18 cellular contexts compared by ENCODE assay signal in genomic region chr1:59041878-59042277, GRCh38.
DNase-seq lines count a peak whose midpoint lies in the region; ATAC-seq and TF ChIP-seq lines count a peak whose summit lies in the region.
"Had no signal": no experiment of that assay in that cellular context is flagged by ENCODE, and none has a peak within 500 bp of the region (broad histone marks: within the 10 kb centered on the region; RNA-seq: fewer than 3 reads in every experiment).

No MANE protein-coding gene starts in this region.

- H3K27ac ChIP-seq in AG04450 (ENCODE audit: low read depth, low read length) = no peak overlapping the region

- CTCF ChIA-PET in AG04450 (lab: Charles Lee) = no interaction called here

- ATAC-seq in naive thymus-derived CD8-positive, alpha-beta T cell = no peak
- ATAC-seq: activated T-helper 17 cell treated with anti-CD3 and anti-CD28 coated beads, Interleukin-2, amount 50 U/mL, for 72 hours had no signal

- H3K4me3 ChIP-seq in AG04450 (ENCODE audit: low read depth, low read length) (no peak overlapping the region), cardiac fibroblast (replicated peaks in 1 of 2; ENCODE audit: low read depth in 2 of 2, low read length in 2 of 2) (no peak overlapping the region)

- no peak overlapping the region for H3K4me3 Mint-ChIP-seq in mesothelial cell of epicardium
- no peak overlapping the region for H3K4me3 Mint-ChIP-seq in naive thymus-derived CD8-positive, alpha-beta T cell
- H3K4me3 Mint-ChIP-seq: activated T-helper 17 cell treated with anti-CD3 and anti-CD28 coated beads, Interleukin-2, amount 50 U/mL, for 72 hours; B cell had no signal

- H3K4me1 Mint-ChIP-seq in mesothelial cell of epicardium = peaks cover 45% of the 10 kb centered on the region
- peaks cover 22 to 42% (median 37%) of the 10 kb centered on the region in 4 donors for H3K4me1 Mint-ChIP-seq in naive thymus-derived CD8-positive, alpha-beta T cell

- no peaks in the 10 kb centered on the region for H3K36me3 Mint-ChIP-seq in mesothelial cell of epicardium
- H3K36me3 Mint-ChIP-seq in naive thymus-derived CD8-positive, alpha-beta T cell = no peaks in the 10 kb centered on the region

- TF ChIP-seq CTCF in AG04450 (IDR thresholded peaks at IDR 0.05; ENCODE audit: low read depth, low read length) (peak; percentile 26; the same call in 1 of the 2 replicates), cardiac fibroblast (IDR thresholded peaks at IDR 0.05; ENCODE audit: low read depth, low read length) (no peak), mesothelial cell of epicardium (IDR thresholded peaks at IDR 0.05; ENCODE audit: unreplicated experiment) (no peak)

- H3K27ac Mint-ChIP-seq in mesothelial cell of epicardium = peak overlapping the region; percentile 95
- peak overlapping the region in 2 of 10 donors; percentile 8 to 23 for H3K27ac Mint-ChIP-seq in naive thymus-derived CD8-positive, alpha-beta T cell
- H3K27ac Mint-ChIP-seq: activated T-helper 17 cell treated with anti-CD3 and anti-CD28 coated beads, Interleukin-2, amount 50 U/mL, for 72 hours; B cell had no signal

- DNase-seq in AG04450 (ENCODE audit: low read depth, low spot score) = no peak
- peak; percentile 40 for DNase-seq in M059J (ENCODE audit: low read depth)
- peak; percentile 59 to 73 for DNase-seq in cardiac fibroblast (ENCODE audit: low read depth in 2 of 2)
- DNase-seq in mesothelial cell of epicardium (ENCODE audit: low spot score in 2 of 2, unreplicated experiment in 2 of 2) = no peak
- no peak for DNase-seq in NCI-H748 treated with DMSO at 0.1 percent for 48 hours (lab: John Stamatoyannopoulos, UW)
- no peak for DNase-seq in foreskin melanocyte
- DNase-seq in naive thymus-derived CD8-positive, alpha-beta T cell = no peak
- no peak for DNase-seq in NCI-H2081 treated with DMSO at 0.1 percent for 48 hours (lab: John Stamatoyannopoulos, UW)
- DNase-seq: activated CD4-positive, alpha-beta T cell treated with anti-CD3 and anti-CD28 coated beads, Interleukin-2, amount 50 U/mL, for 48 hours; aorta; DMS153; mesendoderm; NCI-H2029 treated with DMSO at 0.1 percent for 48 hours; RPMI8226; small intestine; stimulated activated naive CD4-positive, alpha-beta T cell had no signal

- no peaks in the 10 kb centered on the region for H3K27me3 Mint-ChIP-seq in mesothelial cell of epicardium (ENCODE audit: low read depth)
- no peaks in the 10 kb centered on the region for H3K27me3 Mint-ChIP-seq in naive thymus-derived CD8-positive, alpha-beta T cell
- H3K27me3 Mint-ChIP-seq: activated T-helper 17 cell treated with anti-CD3 and anti-CD28 coated beads, Interleukin-2, amount 50 U/mL, for 72 hours; B cell had no signal

- H3K9me3 Mint-ChIP-seq in mesothelial cell of epicardium = no peaks in the 10 kb centered on the region
- no peaks in the 10 kb centered on the region for H3K9me3 Mint-ChIP-seq in naive thymus-derived CD8-positive, alpha-beta T cell
- H3K9me3 Mint-ChIP-seq: activated T-helper 17 cell treated with anti-CD3 and anti-CD28 coated beads, Interleukin-2, amount 50 U/mL, for 72 hours had no signal

- POLR2A ChIA-PET in AG04450 (lab: Yijun Ruan, JAX) = interaction anchor here (0.7 to 1.2 kb wide), 2 partner anchors 113 to 258 kb away, joined by 3 read pairs; partner anchors contain the start of gene JUN
- POLR2A ChIA-PET in naive thymus-derived CD8-positive, alpha-beta T cell (lab: Charles Lee) = no interaction called here

- no peaks in the 10 kb centered on the region for H3K9me3 ChIP-seq in AG04450 (ENCODE audit: control insufficient read depth, insufficient read depth, low read length)

- H3K27me3 ChIP-seq in AG04450 (ENCODE audit: control insufficient read depth, insufficient read depth, low read length) = no peaks in the 10 kb centered on the region

Comparison
In these comparisons a context has a peak if more than half of its experiments do, and no peak if none do; other contexts are left out.
1. DNase-seq: peak in M059J (single experiment) and cardiac fibroblast (2 of 2); none in AG04450 (single experiment), mesothelial cell of epicardium (0 of 2), NCI-H748 treated with DMSO at 0.1 percent for 48 hours (single experiment), foreskin melanocyte (single experiment), naive thymus-derived CD8-positive, alpha-beta T cell (0 of 10) and NCI-H2081 treated with DMSO at 0.1 percent for 48 hours (single experiment).